12 cellular contexts compared by ENCODE assay signal in genomic region chr1:24119859-24120756, GRCh38. TPM values are rescaled to one million over a fixed set of nuclear protein-coding genes. Genes with fewer than 3 reads are reported as not detected.
DNase-seq lines count a peak whose midpoint lies in the region; TF ChIP-seq lines count a peak whose summit lies in the region.
"Had no signal": no experiment of that assay in that cellular context is flagged by ENCODE, and none has a peak within 500 bp of the region (broad histone marks: within the 10 kb centered on the region; RNA-seq: fewer than 3 reads in every experiment).

No MANE protein-coding gene starts in this region.

- no peaks in the 10 kb centered on the region for H3K4me1 ChIP-seq in A673 (ENCODE audit: insufficient read depth, low read length, poor library complexity, severe bottlenecking)

- H3K9me3 Mint-ChIP-seq in MCF 10A (ENCODE audit: unreplicated experiment) (no peaks in the 10 kb centered on the region), immature natural killer cell (no peaks in the 10 kb centered on the region)

- H3K27me3 Mint-ChIP-seq in MCF 10A (ENCODE audit: insufficient read depth, unreplicated experiment) (no peaks in the 10 kb centered on the region), immature natural killer cell (ENCODE audit: low read depth in 3 of 3) (peaks cover 0 to 4% (median 3%) of the 10 kb centered on the region in 3 donors)

- H3K36me3 Mint-ChIP-seq in MCF 10A (ENCODE audit: insufficient read depth, unreplicated experiment) (no peaks in the 10 kb centered on the region), immature natural killer cell (no peaks in the 10 kb centered on the region)

- CTCF ChIA-PET in MCF 10A (lab: Yijun Ruan, JAX) (interaction anchor here (0.8 to 1.9 kb wide), 7 partner anchors 7 to 60 kb away, joined by 3 to 8 read pairs (median 4); no protein-coding TSS in a partner anchor), A673 (lab: Charles Lee) (no interaction called here)

- no peaks in the 10 kb centered on the region for H3K36me3 ChIP-seq in A673 (ENCODE audit: insufficient read depth, low read length, poor library complexity, severe bottlenecking)

- POLR2A ChIA-PET in MCF 10A (lab: Yijun Ruan, JAX) = interaction anchor here (0.6 to 3.6 kb wide), 19 partner anchors 11 to 349 kb away, joined by 3 to 26 read pairs (median 3); partner anchors contain the start of gene IL22RA1
- POLR2A ChIA-PET in A673 (lab: Charles Lee; ENCODE audit: low non-redundant PET) = no interaction called here

- no peak overlapping the region for H3K4me3 ChIP-seq in A673 (ENCODE audit: low read depth, low read length, poor library complexity, severe bottlenecking)
- H3K4me3 ChIP-seq: PC-9 had no signal

- no peaks in the 10 kb centered on the region for H3K27me3 ChIP-seq in A673 (replicated peaks; ENCODE audit: insufficient read depth, low read depth, low read length, poor library complexity)

- DNase-seq in ELF-1 (ENCODE audit: low read depth, low spot score) = peak; percentile 42
- DNase-seq in MCF 10A (ENCODE audit: unreplicated experiment) = peak; percentile 89
- DNase-seq in iris pigment epithelial cell (ENCODE audit: low read depth) = peak; percentile 11
- DNase-seq in retina = peak; percentile 37
- no peak for DNase-seq in A673 (ENCODE audit: low spot score)
- no peak for DNase-seq in NCI-H774 (lab: John Stamatoyannopoulos, UW)
- DNase-seq in NCI-H2107 treated with DMSO at 0.1 percent for 48 hours (lab: John Stamatoyannopoulos, UW; ENCODE audit: unreplicated experiment) = no peak
- DNase-seq in immature natural killer cell = no peak
- DNase-seq: activated gamma-delta T cell treated with Interleukin-2 at 50 U/mL for 16 hours; effector memory CD4-positive, alpha-beta T cell; NCI-H1048 had no signal

- TF ChIP-seq CTCF in MCF 10A (IDR thresholded peaks at IDR 0.05; ENCODE audit: unreplicated experiment) = no peak
- no peak for TF ChIP-seq CTCF in A673 (conservative IDR thresholded peaks at IDR 0.05; ENCODE audit: low read depth, low read length)

- H3K27ac Mint-ChIP-seq in MCF 10A (ENCODE audit: low read depth, unreplicated experiment) (peak overlapping the region; percentile 82), immature natural killer cell (no peak overlapping the region)

- intact Hi-C loops in MCF 10A (cut with micrococcal nuclease) (loop anchor here (10.0 kb wide), 1 partner anchor 165 kb away; the partner anchor contains the start of gene PNRC2), A673 (cut with micrococcal nuclease; ENCODE audit: unreplicated experiment) (no loop called here)

- H3K4me1 Mint-ChIP-seq in MCF 10A (ENCODE audit: insufficient read depth, unreplicated experiment) (peaks cover 27% of the 10 kb centered on the region), immature natural killer cell (no peaks in the 10 kb centered on the region)

- no peak overlapping the region for H3K27ac ChIP-seq in A673 (ENCODE audit: low read depth, low read length, poor library complexity, severe bottlenecking)
- H3K27ac ChIP-seq: PC-9 had no signal

- BruUV-seq in MCF 10A (replicated peaks; lab: Mats Ljungman, UMichigan) = no TSS peak
- BruUV-seq in A673 (replicated peaks; lab: Mats Ljungman, UMichigan) = no TSS peak

- H3K9me3 ChIP-seq in A673 (ENCODE audit: low read depth, low read length, poor library complexity, severe bottlenecking) = no peaks in the 10 kb centered on the region

- peak overlapping the region; percentile 56 for H3K4me3 Mint-ChIP-seq in MCF 10A (ENCODE audit: unreplicated experiment)
- no peak overlapping the region for H3K4me3 Mint-ChIP-seq in immature natural killer cell

RNA-seq across cellular contexts. Expression of gene MYOM3, which starts 8.2 kb away (rescaled TPM):
- total RNA-seq in MCF 10A (2022) (0.05 and 0.12 TPM in 2 replicates), A673 (2021) (not detected in 2 replicates)
- polyA plus RNA-seq in immature natural killer cell = not detected

RNA-seq across cellular contexts. Expression of gene IL22RA1, which starts 22.8 kb away (rescaled TPM):
- not detected in 2 replicates for total RNA-seq in MCF 10A (2022)
- 0.24 TPM in 2 replicates for total RNA-seq in A673 (2021)
- polyA plus RNA-seq in immature natural killer cell = not detected

Comparison
In these comparisons a context has a peak if more than half of its experiments do, and no peak if none do; other contexts are left out.
1. DNase-seq: peak in ELF-1 (single experiment), MCF 10A (single experiment), iris pigment epithelial cell (single experiment) and retina (single experiment); none in A673 (single experiment), NCI-H774 (single experiment), NCI-H2107 treated with DMSO at 0.1 percent for 48 hours (single experiment) and immature natural killer cell (0 of 3).